Comparison of ENCODE assay signal across 1 cellular context in genomic region chr4:123466080-123466785, GRCh38.
TF ChIP-seq lines count a peak whose summit lies in the region.

No MANE protein-coding gene starts in this region.

TF ChIP-seq in GM23338, 12 proteins besides CTCF, POLR2A, EP300 and RAD21 (continued from another document):
- TF ChIP-seq, protein P1, sequence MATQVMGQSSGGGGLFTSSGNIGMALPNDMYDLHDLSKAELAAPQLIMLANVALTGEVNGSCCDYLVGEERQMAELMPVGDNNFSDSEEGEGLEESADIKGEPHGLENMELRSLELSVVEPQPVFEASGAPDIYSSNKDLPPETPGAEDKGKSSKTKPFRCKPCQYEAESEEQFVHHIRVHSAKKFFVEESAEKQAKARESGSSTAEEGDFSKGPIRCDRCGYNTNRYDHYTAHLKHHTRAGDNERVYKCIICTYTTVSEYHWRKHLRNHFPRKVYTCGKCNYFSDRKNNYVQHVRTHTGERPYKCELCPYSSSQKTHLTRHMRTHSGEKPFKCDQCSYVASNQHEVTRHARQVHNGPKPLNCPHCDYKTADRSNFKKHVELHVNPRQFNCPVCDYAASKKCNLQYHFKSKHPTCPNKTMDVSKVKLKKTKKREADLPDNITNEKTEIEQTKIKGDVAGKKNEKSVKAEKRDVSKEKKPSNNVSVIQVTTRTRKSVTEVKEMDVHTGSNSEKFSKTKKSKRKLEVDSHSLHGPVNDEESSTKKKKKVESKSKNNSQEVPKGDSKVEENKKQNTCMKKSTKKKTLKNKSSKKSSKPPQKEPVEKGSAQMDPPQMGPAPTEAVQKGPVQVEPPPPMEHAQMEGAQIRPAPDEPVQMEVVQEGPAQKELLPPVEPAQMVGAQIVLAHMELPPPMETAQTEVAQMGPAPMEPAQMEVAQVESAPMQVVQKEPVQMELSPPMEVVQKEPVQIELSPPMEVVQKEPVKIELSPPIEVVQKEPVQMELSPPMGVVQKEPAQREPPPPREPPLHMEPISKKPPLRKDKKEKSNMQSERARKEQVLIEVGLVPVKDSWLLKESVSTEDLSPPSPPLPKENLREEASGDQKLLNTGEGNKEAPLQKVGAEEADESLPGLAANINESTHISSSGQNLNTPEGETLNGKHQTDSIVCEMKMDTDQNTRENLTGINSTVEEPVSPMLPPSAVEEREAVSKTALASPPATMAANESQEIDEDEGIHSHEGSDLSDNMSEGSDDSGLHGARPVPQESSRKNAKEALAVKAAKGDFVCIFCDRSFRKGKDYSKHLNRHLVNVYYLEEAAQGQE (IDR thresholded peaks at IDR 0.05; ENCODE audit: unreplicated experiment): no peak
- TF ChIP-seq CREB1 (CRISPR knock-in tag; IDR thresholded peaks at IDR 0.05; ENCODE audit: low read depth) (no peak), ETS1 (IDR thresholded peaks at IDR 0.05) (no peak)
